Comparison of ENCODE assay signal across 12 cellular contexts in genomic region chr1:24714859-24715520, GRCh38. TPM values are rescaled to one million over a fixed set of nuclear protein-coding genes. Genes with fewer than 3 reads are reported as not detected.
DNase-seq lines count a peak whose midpoint lies in the region; ATAC-seq, FAIRE-seq and TF ChIP-seq lines count a peak whose summit lies in the region.
"Had no signal": no experiment of that assay in that cellular context is flagged by ENCODE, and none has a peak within 500 bp of the region (broad histone marks: within the 10 kb centered on the region; RNA-seq: fewer than 3 reads in every experiment).

No MANE protein-coding gene starts in this region.

- POLR2A ChIA-PET in K562 (lab: Yijun Ruan, JAX): interaction anchor here (1.6 kb wide), 1 partner anchor 9 kb away, joined by 5 read pairs; no protein-coding TSS in a partner anchor
- POLR2A ChIA-PET in HEK293T (lab: Yijun Ruan, JAX): interaction anchor here (1.0 to 2.1 kb wide), 2 partner anchors 9 to 10 kb away, joined by 3 to 7 read pairs; no protein-coding TSS in a partner anchor

- no peak overlapping the region for H3K4me2 ChIP-seq in K562 (ENCODE audit: insufficient read depth, low read length)

- H3K27me3 ChIP-seq in right cardiac atrium (ENCODE audit: control insufficient read depth, insufficient read depth): no peaks in the 10 kb centered on the region
- H3K27me3 ChIP-seq in heart left ventricle: no peaks in the 10 kb centered on the region
- H3K27me3 ChIP-seq in K562 (ENCODE audit: control insufficient read depth in 2 of 2, insufficient read depth in 2 of 2, low read length in 2 of 2): no peaks in the 10 kb centered on the region

- H3K79me2 ChIP-seq in K562 (ENCODE audit: control insufficient read depth, insufficient read depth, low read length): no peaks in the 10 kb centered on the region

- ATAC-seq in right cardiac atrium (no peak), heart left ventricle (no peak), K562 (no peak)
- ATAC-seq: GM12878 had no signal

- H3K4me3 ChIP-seq in right cardiac atrium (ENCODE audit: low read length): no peak overlapping the region
- no peak overlapping the region for H3K4me3 ChIP-seq in heart left ventricle
- H3K4me3 ChIP-seq in K562: no peak overlapping the region
- H3K4me3 ChIP-seq: GM12878 had no signal

- H3K4me1 ChIP-seq in right cardiac atrium (ENCODE audit: control insufficient read depth, insufficient read depth, low read length) (peaks cover 4% of the 10 kb centered on the region), heart left ventricle (peaks cover 0 to 41% (median 16%) of the 10 kb centered on the region in 12 donors), K562 (replicated peaks in 1 of 2; ENCODE audit: control insufficient read depth in 2 of 2, insufficient read depth in 2 of 2, low read length in 2 of 2) (peaks cover 1 to 2% of the 10 kb centered on the region in 2 experiments; a peak in 1 of 5 replicates)

- H3K36me3 ChIP-seq in heart left ventricle (no peaks in the 10 kb centered on the region), K562 (ENCODE audit: control insufficient read depth, insufficient read depth, low read length) (no peaks in the 10 kb centered on the region)

- TF ChIP-seq POLR2A in heart left ventricle (IDR thresholded peaks at IDR 0.05) (no peak), K562 (conservative IDR thresholded peaks at IDR 0.05) (no peak)

- CTCF ChIA-PET in K562 (lab: Yijun Ruan, JAX; ENCODE audit: low intra/inter-chr PET ratio): no interaction called here
- CTCF ChIA-PET in HEK293T (lab: Yijun Ruan, JAX): no interaction called here

- no peak for TF ChIP-seq EP300 in K562 (IDR thresholded peaks at IDR 0.05; ENCODE audit: low read length)

- intact Hi-C loops in right cardiac atrium (cut with DNase I): no loop called here
- intact Hi-C loops in heart left ventricle (cut with DNase I): no loop called here
- intact Hi-C loops in K562 (cut with micrococcal nuclease): no loop called here

- no peak for FAIRE-seq in K562 (lab: Jason Lieb, UNC)
- FAIRE-seq: GM12878, islet of Langerhans had no signal

- H4K20me1 ChIP-seq in K562 (replicated peaks; ENCODE audit: control insufficient read depth, insufficient read depth, low read length): no peaks in the 10 kb centered on the region

- in situ Hi-C loops in K562 (cut with MboI): no loop called here

- 89% methylated on average over 8 of the region's 8 CpGs for WGBS in right cardiac atrium
- 93 to 96% (median 95%) methylated on average over 8 of the region's 8 CpGs for WGBS in heart left ventricle, 4 donors
- WGBS in K562 (ENCODE audit: insufficient coverage, low coverage, missing lambda C conversion rate): 61% methylated on average over 8 of the region's 8 CpGs

- no peaks in the 10 kb centered on the region for H3K9me3 ChIP-seq in right cardiac atrium (ENCODE audit: control insufficient read depth, low read length)
- no peaks in the 10 kb centered on the region for H3K9me3 ChIP-seq in heart left ventricle
- no peaks in the 10 kb centered on the region for H3K9me3 ChIP-seq in K562 (replicated peaks; ENCODE audit: control insufficient read depth, insufficient read depth, low read depth, low read length)

- H3K9me1 ChIP-seq in K562 (ENCODE audit: control insufficient read depth, insufficient read depth, low read length): no peaks in the 10 kb centered on the region

- DNase-seq in right cardiac atrium: peak in 2 of 3 donors; percentile 56 to 59
- DNase-seq in heart left ventricle: no peak
- peak in 2 of 4 experiments; percentile 6 to 7 for DNase-seq in K562 (ENCODE audit: extremely low read depth in 1 of 4, low spot score in 3 of 4)
- peak; percentile 94 for DNase-seq in midbrain (lab: John Stamatoyannopoulos, UW)
- DNase-seq in HEK293T (ENCODE audit: extremely low spot score): no peak
- no peak for DNase-seq in DMS79 treated with DMSO at 0.1 percent for 48 hours (lab: John Stamatoyannopoulos, UW)
- no peak for DNase-seq in NCI-H2196 (lab: John Stamatoyannopoulos, UW; ENCODE audit: unreplicated experiment)
- DNase-seq: dermis blood vessel endothelial cell, NCI-H1105 had no signal

- H2AFZ ChIP-seq in K562 (ENCODE audit: low read depth, low read length): 0 out of 2 replicates have a peak overlapping the region, but pooled peaks have one; percentile 35

- no peak overlapping the region for H3K27ac ChIP-seq in right cardiac atrium (ENCODE audit: low read length)
- H3K27ac ChIP-seq in heart left ventricle: peak overlapping the region in 1 of 12 donors; percentile 17
- H3K27ac ChIP-seq in K562 (ENCODE audit: extremely low read depth, low read depth, low read length): no peak overlapping the region
- peak overlapping the region; percentile 85 for H3K27ac ChIP-seq in temporal lobe (ENCODE audit: low read depth, low read length)

- BruUV-seq in K562 (replicated peaks; lab: Mats Ljungman, UMichigan): no TSS peak

- H3K9ac ChIP-seq in K562 (ENCODE audit: insufficient read depth in 1 of 2, low read depth in 2 of 2, low read length in 2 of 2): no peak overlapping the region; a peak in 1 of 4 replicates

- no peak for TF ChIP-seq CTCF in heart left ventricle (IDR thresholded peaks at IDR 0.05)
- no peak for TF ChIP-seq CTCF in K562 (IDR thresholded peaks at IDR 0.05 in 2 of 3, conservative IDR thresholded peaks at IDR 0.05 in 1 of 3; ENCODE audit: insufficient read depth in 2 of 3, low read depth in 1 of 3, low read length in 3 of 3)

- TF ChIP-seq RAD21 in K562 (CRISPR knock-in tag; conservative IDR thresholded peaks at IDR 0.05 in 1 of 2, IDR thresholded peaks at IDR 0.05 in 1 of 2): no peak

TF ChIP-seq in K562, 482 proteins besides CTCF, POLR2A, EP300 and RAD21:
- TF ChIP-seq ZNF57 (CRISPR knock-in tag; IDR thresholded peaks at IDR 0.05) (no peak), EGR1 (conservative IDR thresholded peaks at IDR 0.05) (peak; percentile 47; the same call in 1 of the 2 replicates), FOXK2 (conservative IDR thresholded peaks at IDR 0.05 in 1 of 2, IDR thresholded peaks at IDR 0.05 in 1 of 2; ENCODE audit: low read depth in 2 of 2) (no peak)

TF ChIP-seq in HEK293T, 16 proteins besides CTCF, POLR2A, EP300 and RAD21:
- TF ChIP-seq SP1 (IDR thresholded peaks at IDR 0.05) (no peak), CTBP1 (IDR thresholded peaks at IDR 0.05; ENCODE audit: borderline replicate concordance) (no peak)

RNA-seq across cellular contexts. Expression of gene CLIC4, which starts 30.3 kb away (rescaled TPM):
- total RNA-seq in right cardiac atrium (100 to 1,000 TPM; 207 to 248 (median 233) TPM), heart left ventricle (100 to 1,000 TPM; 280 to 917 (median 387) TPM), K562 (2014; rRNA removed) (31.8 and 34.6 TPM in 2 replicates), K562 (2014; rRNA removed; fragmentation: Illumina TruSeq; extraction: Trizol) (58.3 and 71.7 TPM in 2 replicates), K562 (2015; rRNA removed; fragmentation: Illumina TruSeq; extraction: Trizol) (35.6 and 39.1 TPM in 2 replicates), K562 (2021) (64.5 and 67.5 TPM in 2 replicates), temporal lobe (85.6 TPM)
- polyA plus RNA-seq in right cardiac atrium (110 TPM), heart left ventricle (100 to 1,000 TPM; 111 to 726 TPM), K562 (2011; rRNA removed) (21.0 and 22.9 TPM in 2 replicates), K562 (2014; fragmentation: Illumina TruSeq; extraction: Trizol) (52.6 and 58.3 TPM in 2 replicates), K562 (2014; fragmentation: Nextera tagmentation; extraction: Ambion mirVana) (10 to 100 TPM; 16.0 to 18.9 TPM), K562 (2014; rRNA removed) (33.8 and 38.4 TPM in 2 replicates)
- total RNA-seq in K562 (2011; cell fraction: chromatin; rRNA removed; ENCODE audit: low replicate concordance): 12.8 and 26.9 TPM in 2 replicates
- total RNA-seq in K562 (2011; cell fraction: nucleolus; rRNA removed): 9.8 and 13.6 TPM in 2 replicates
- total RNA-seq in K562 (2011; cell fraction: nucleoplasm; rRNA removed): 20.3 and 22.9 TPM in 2 replicates
- 7.4 and 14.6 TPM in 2 replicates for polyA plus RNA-seq in K562 (2011; cell fraction: cytosol; rRNA removed)
- 6.9 and 12.6 TPM in 2 replicates for polyA plus RNA-seq in K562 (2011; cell fraction: nucleus; rRNA removed)
- polyA plus RNA-seq in K562 (2012): 37.3 and 89.5 TPM in 2 replicates
- polyA minus RNA-seq in K562 (2011; rRNA and poly(A)+ RNA removed): 15.9 and 25.4 TPM in 2 replicates
- polyA minus RNA-seq in K562 (2011; cell fraction: cytosol; rRNA and poly(A)+ RNA removed): 13.6 and 16.5 TPM in 2 replicates
- polyA minus RNA-seq in K562 (2011; cell fraction: nucleus; rRNA and poly(A)+ RNA removed): 8.1 and 16.3 TPM in 2 replicates

Comparison
In these comparisons a context has a peak if more than half of its experiments do, and no peak if none do; other contexts are left out.
1. DNase-seq: peak in right cardiac atrium (2 of 3) and midbrain (single experiment); none in heart left ventricle (0 of 5), HEK293T (single experiment), DMS79 treated with DMSO at 0.1 percent for 48 hours (single experiment) and NCI-H2196 (single experiment).